8 cellular contexts compared by ENCODE assay signal in genomic region chr12:39619316-39619659, GRCh38. TPM values are rescaled to one million over a fixed set of nuclear protein-coding genes. Genes with fewer than 3 reads are reported as not detected.
DNase-seq lines count a peak whose midpoint lies in the region; ATAC-seq and TF ChIP-seq lines count a peak whose summit lies in the region.

No MANE protein-coding gene starts in this region.

- H3K79me2 ChIP-seq in ACC112 (ENCODE audit: control insufficient read depth, insufficient read depth, low read length, unreplicated experiment) (no peaks in the 10 kb centered on the region), fibroblast of lung (ENCODE audit: control insufficient read depth, insufficient read depth, low read length) (no peaks in the 10 kb centered on the region)

- H3K27me3 ChIP-seq in ACC112 (ENCODE audit: insufficient read depth, low read length), result no peaks in the 10 kb centered on the region
- H3K27me3 ChIP-seq in SJCRH30, result no peaks in the 10 kb centered on the region
- no peaks in the 10 kb centered on the region for H3K27me3 ChIP-seq in fibroblast of lung (ENCODE audit: control insufficient read depth, insufficient read depth, low read length)

- H3K36me3 ChIP-seq in ACC112 (ENCODE audit: insufficient read depth, low read length), result no peaks in the 10 kb centered on the region
- H3K36me3 ChIP-seq in SJCRH30, result no peaks in the 10 kb centered on the region
- no peaks in the 10 kb centered on the region for H3K36me3 ChIP-seq in fibroblast of lung (ENCODE audit: control insufficient read depth, insufficient read depth, low read length)

- H4K20me1 ChIP-seq in fibroblast of lung (ENCODE audit: control insufficient read depth, extremely low read depth, insufficient read depth, low read length), result no peaks in the 10 kb centered on the region

- DNase-seq in SJCRH30 (no peak), fibroblast of lung (ENCODE audit: low read depth in 2 of 2) (no peak), retinal pigment epithelial cell (ENCODE audit: low read depth) (no peak), ecto neural progenitor cell (ENCODE audit: low spot score) (no peak), NCI-H2227 treated with DMSO at 0.1 percent for 48 hours (lab: John Stamatoyannopoulos, UW) (no peak)

- ATAC-seq in GM18909 (IDR thresholded peaks at IDR 0.05; ENCODE audit: poor library complexity, unreplicated experiment) (peak; percentile 18), HG03097 (IDR thresholded peaks at IDR 0.05; ENCODE audit: low FRiP score, unreplicated experiment) (peak; percentile 9)

- H3K9me3 ChIP-seq in SJCRH30 (replicated peaks) (no peaks in the 10 kb centered on the region), fibroblast of lung (ENCODE audit: control insufficient read depth, insufficient read depth, low read depth, low read length) (no peaks in the 10 kb centered on the region)

- H3K4me3 ChIP-seq in ACC112 (ENCODE audit: low read depth, low read length), result peak overlapping the region; percentile 76
- peak overlapping the region; percentile 56 for H3K4me3 ChIP-seq in SJCRH30
- H3K4me3 ChIP-seq in fibroblast of lung (replicated peaks in 1 of 4; ENCODE audit: control extremely low read depth in 1 of 4, insufficient read depth in 1 of 4, low read depth in 3 of 4, low read length in 4 of 4), result peak overlapping the region; percentile 55 to 92 (median 65)
- peak overlapping the region; percentile 69 for H3K4me3 ChIP-seq in retinal pigment epithelial cell (ENCODE audit: low read length)

- no peak for TF ChIP-seq CTCF in fibroblast of lung (conservative IDR thresholded peaks at IDR 0.05 in 1 of 2, IDR thresholded peaks at IDR 0.05 in 1 of 2; ENCODE audit: low read depth in 1 of 2, low read length in 2 of 2)
- no peak for TF ChIP-seq CTCF in retinal pigment epithelial cell (conservative IDR thresholded peaks at IDR 0.05; ENCODE audit: low read depth, low read length)

- H2AFZ ChIP-seq in ACC112 (ENCODE audit: low read length, unreplicated experiment) (peak overlapping the region; percentile 80), fibroblast of lung (ENCODE audit: low read length) (peak overlapping the region; percentile 90)

- peak overlapping the region; percentile 87 for H3K4me2 ChIP-seq in fibroblast of lung (ENCODE audit: extremely low read depth, insufficient read depth, low read length)

- no peak overlapping the region for H3K9ac ChIP-seq in fibroblast of lung (ENCODE audit: insufficient read depth, low read length)

- peaks cover 9% of the 10 kb centered on the region for H3K4me1 ChIP-seq in ACC112 (ENCODE audit: control insufficient read depth, insufficient read depth, low read length, unreplicated experiment)
- 0 out of 2 replicates have a peak, but pooled peaks cover 4% of the 10 kb centered on the region for H3K4me1 ChIP-seq in SJCRH30
- H3K4me1 ChIP-seq in fibroblast of lung (ENCODE audit: control insufficient read depth, extremely low read depth, insufficient read depth, low read length), result no peaks in the 10 kb centered on the region

- H3K27ac ChIP-seq in ACC112 (ENCODE audit: low read depth, low read length) (no peak overlapping the region), SJCRH30 (no peak overlapping the region), fibroblast of lung (ENCODE audit: insufficient read depth, low read length) (no peak overlapping the region)

RNA-seq across cellular contexts. Expression of gene ABCD2, which starts 0.3 kb away (rescaled TPM):
- total RNA-seq in SJCRH30 (2014; rRNA removed; shearing (Covaris generic)), result 0.03 and 0.04 TPM in 2 replicates
- under 0.01 and 0.33 TPM in 2 replicates for total RNA-seq in fibroblast of lung
- polyA plus RNA-seq in fibroblast of lung, result 0.03 and 0.14 TPM in 2 replicates
- 0.05 and 0.13 TPM in 2 replicates for polyA plus RNA-seq in fibroblast of lung (2012)
- polyA minus RNA-seq in fibroblast of lung (ENCODE audit: low replicate concordance), result not detected in 2 replicates
